In the genomic region with DNA sequence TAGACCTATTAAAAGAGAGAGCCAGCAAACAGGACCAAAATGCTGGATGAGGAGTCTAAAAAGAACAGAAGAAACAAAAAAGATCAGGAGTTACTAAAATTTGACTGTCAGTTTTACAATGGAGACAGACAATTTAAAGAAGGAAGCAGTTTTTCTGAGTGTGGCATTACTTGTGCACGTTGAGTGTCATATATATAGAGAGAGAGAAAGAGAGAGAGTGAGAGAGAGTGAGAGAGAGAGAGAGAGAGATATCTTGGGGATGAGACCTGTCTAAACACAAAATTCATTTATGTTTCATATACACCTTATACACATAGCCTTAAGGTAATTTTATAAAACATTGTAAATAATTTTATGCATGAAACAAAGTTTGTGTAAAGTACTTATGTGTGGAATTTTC, we compare ENCODE assay signal across 17 cellular contexts.
"Had no signal": no experiment of that assay in that cellular context is flagged by ENCODE, and none has a peak within 500 bp of the region (broad histone marks: within the 10 kb centered on the region; RNA-seq: fewer than 3 reads in every experiment).

No MANE protein-coding gene starts in this region.

- ATAC-seq: foreskin keratinocyte; stimulated activated memory B cell treated with anti-CD40 and anti-IgM and Interleukin-4, amounts not matched to agents 10 μg/mL and 1 μg/mL and 100 μg/mL, for 72 hours had no signal

- H3K27ac ChIP-seq: foreskin keratinocyte had no signal

- H3K36me3 Mint-ChIP-seq: brain, mesothelial cell of epicardium had no signal

- H3K27ac Mint-ChIP-seq: activated naive CD8-positive, alpha-beta T cell treated with anti-CD3 and anti-CD28 coated beads, Interleukin-2, amount 10 ng/mL, durations not matched to agents 7 days and 5 days; activated T-helper 1 cell treated with anti-CD3 and anti-CD28 coated beads, Interleukin-12 subunit alpha, Interleukin-12 subunit beta, Interleukin-2, Interleukin-4 antibody, amounts not matched to agents 30 ng/mL and 10 ng/mL and 1 ng/mL, durations not matched to agents 14 hours and 24 hours and 36 hours; brain; dendritic cell treated with granulocyte-macrophage colony-stimulating factor and Interleukin-4, amounts not matched to agents 40 ng/mL and 50 ng/mL, for 4 days; mesothelial cell of epicardium had no signal

- DNase-seq: activated CD4-positive, alpha-beta T cell treated with anti-CD3 and anti-CD28 coated beads, Interleukin-2, amount 50 U/mL, for 1 hour; activated CD8-positive, alpha-beta memory T cell treated with anti-CD3 and anti-CD28 coated beads for 24 hours; activated naive CD4-positive, alpha-beta T cell; activated naive CD8-positive, alpha-beta T cell treated with anti-CD3 and anti-CD28 coated beads, Interleukin-2, amount 10 ng/mL, durations not matched to agents 7 days and 5 days; central memory CD4-positive, alpha-beta T cell; effector memory CD4-positive, alpha-beta T cell; foreskin keratinocyte; glutamatergic neuron; hypothalamus; posterior cingulate gyrus; retina had no signal

- H3K4me3 ChIP-seq: lung had no signal

- H3K27me3 Mint-ChIP-seq: stimulated activated memory B cell treated with anti-CD40 and anti-IgM and Interleukin-4, amounts not matched to agents 10 μg/mL and 1 μg/mL and 100 μg/mL, for 72 hours had no signal

- H3K9me3 Mint-ChIP-seq: activated naive CD8-positive, alpha-beta T cell treated with anti-CD3 and anti-CD28 coated beads, Interleukin-2, amount 10 ng/mL, durations not matched to agents 7 days and 5 days; brain; dendritic cell treated with granulocyte-macrophage colony-stimulating factor and Interleukin-4, amounts not matched to agents 40 ng/mL and 50 ng/mL, for 4 days had no signal

- H3K27me3 ChIP-seq: foreskin keratinocyte had no signal

- H3K4me3 Mint-ChIP-seq: activated naive CD8-positive, alpha-beta T cell treated with anti-CD3 and anti-CD28 coated beads, Interleukin-2, amount 10 ng/mL, durations not matched to agents 7 days and 5 days; activated T-helper 1 cell treated with anti-CD3 and anti-CD28 coated beads, Interleukin-12 subunit alpha, Interleukin-12 subunit beta, Interleukin-2, Interleukin-4 antibody, amounts not matched to agents 30 ng/mL and 10 ng/mL and 1 ng/mL, durations not matched to agents 14 hours and 24 hours and 36 hours; dendritic cell treated with granulocyte-macrophage colony-stimulating factor and Interleukin-4, amounts not matched to agents 40 ng/mL and 50 ng/mL, for 4 days; mesothelial cell of epicardium; stimulated activated memory B cell treated with anti-CD40 and anti-IgM and Interleukin-4, amounts not matched to agents 10 μg/mL and 1 μg/mL and 100 μg/mL, for 72 hours had no signal
